In the genomic region with DNA sequence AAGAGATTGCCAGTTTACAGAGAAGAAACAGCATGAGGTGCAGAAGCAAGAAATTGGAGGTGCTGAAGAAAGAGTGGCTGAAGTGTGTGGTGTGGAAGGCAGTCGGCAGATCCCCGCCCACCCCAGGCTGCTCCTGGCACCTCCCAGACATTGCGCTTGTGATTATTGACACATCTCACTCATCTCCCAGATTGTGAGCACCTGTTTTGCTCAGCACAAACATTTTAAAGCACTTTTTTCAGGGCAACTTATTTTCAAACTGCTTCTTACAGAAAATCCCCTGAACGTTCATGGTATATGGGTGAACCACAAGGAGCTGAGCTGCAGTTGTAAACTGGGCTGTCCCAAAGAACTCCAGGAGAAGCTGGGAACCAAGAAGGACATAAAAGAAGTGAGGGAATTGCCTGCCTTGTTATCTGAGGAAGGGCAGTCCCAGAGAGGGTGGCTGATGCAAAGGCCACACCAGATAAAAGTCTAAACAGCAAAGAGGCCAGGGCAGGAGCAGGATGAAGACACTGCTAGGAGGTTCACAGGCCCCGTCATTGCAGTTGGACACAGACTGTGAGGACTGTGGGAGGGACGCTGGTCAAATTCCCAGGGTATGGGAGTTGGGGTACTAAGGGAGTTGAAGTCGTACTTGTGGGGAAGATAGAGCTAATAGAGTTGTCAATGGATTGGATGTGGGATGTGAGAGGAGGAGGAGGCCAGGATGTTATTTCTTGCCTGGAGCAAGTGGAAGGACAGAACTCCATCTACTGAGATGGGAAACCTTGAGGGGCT, we compare ENCODE assay signal across 14 cellular contexts.
DNase-seq lines count a peak whose midpoint lies in the region; ATAC-seq and TF ChIP-seq lines count a peak whose summit lies in the region.
"Had no signal": no experiment of that assay in that cellular context is flagged by ENCODE, and none has a peak within 500 bp of the region (broad histone marks: within the 10 kb centered on the region; RNA-seq: fewer than 3 reads in every experiment).

No MANE protein-coding gene starts in this region.

- H3K9me3 Mint-ChIP-seq in activated naive CD4-positive, alpha-beta T cell treated with anti-CD3 and anti-CD28 coated beads, Interleukin-2, amount 10 ng/mL, durations not matched to agents 7 days and 5 days, result no peaks in the 10 kb centered on the region
- H3K9me3 Mint-ChIP-seq in T-cell (no peaks in the 10 kb centered on the region), immature natural killer cell (no peaks in the 10 kb centered on the region), type B pancreatic cell (no peaks in the 10 kb centered on the region)

- peaks cover 56% of the 10 kb centered on the region for H3K36me3 Mint-ChIP-seq in activated naive CD4-positive, alpha-beta T cell treated with anti-CD3 and anti-CD28 coated beads, Interleukin-2, amount 10 ng/mL, durations not matched to agents 7 days and 5 days
- H3K36me3 Mint-ChIP-seq in T-cell (peaks cover 22% of the 10 kb centered on the region), immature natural killer cell (peaks cover 0 to 4% (median 0%) of the 10 kb centered on the region in 3 donors), type B pancreatic cell (peaks cover 7% of the 10 kb centered on the region)

- no peak overlapping the region for H3K4me3 Mint-ChIP-seq in activated naive CD4-positive, alpha-beta T cell treated with anti-CD3 and anti-CD28 coated beads, Interleukin-2, amount 10 ng/mL, durations not matched to agents 7 days and 5 days
- no peak overlapping the region for H3K4me3 Mint-ChIP-seq in T-cell
- peak overlapping the region in 4 of 5 donors; percentile 3 to 42 (median 36) for H3K4me3 Mint-ChIP-seq in immature natural killer cell
- H3K4me3 Mint-ChIP-seq in type B pancreatic cell, result no peak overlapping the region

- no peak for DNase-seq in activated naive CD4-positive, alpha-beta T cell treated with anti-CD3 and anti-CD28 coated beads, Interleukin-2, amount 10 ng/mL, durations not matched to agents 7 days and 5 days
- no peak for DNase-seq in activated naive CD4-positive, alpha-beta T cell treated with anti-CD3 and anti-CD28 coated beads, Interleukin-2, amount 50 U/mL, for 16 hours
- DNase-seq in T-cell (no peak), immature natural killer cell (no peak), type B pancreatic cell (ENCODE audit: extremely low spot score, unreplicated experiment) (peak; percentile 36), anterior cingulate cortex (lab: John Stamatoyannopoulos, UW) (no peak), C1 segment of cervical spinal cord (lab: John Stamatoyannopoulos, UW) (no peak)
- DNase-seq: colonic mucosa, DMS53, GDM1, NCI-H2081 treated with DMSO at 0.1 percent for 48 hours, NCI-H446, PC-3, SHP77 had no signal

- ATAC-seq in T-cell (replicated peaks in 1 of 4), result no peak
- ATAC-seq: PC-3 had no signal

- TF ChIP-seq CTCF in type B pancreatic cell (conservative IDR thresholded peaks at IDR 0.05), result no peak

- POLR2A ChIA-PET in T-cell (lab: Charles Lee), result no interaction called here

- peak overlapping the region; percentile 77 for H3K27ac Mint-ChIP-seq in activated naive CD4-positive, alpha-beta T cell treated with anti-CD3 and anti-CD28 coated beads, Interleukin-2, amount 10 ng/mL, durations not matched to agents 7 days and 5 days
- H3K27ac Mint-ChIP-seq in T-cell (peak overlapping the region; percentile 17 to 40), immature natural killer cell (peak overlapping the region; percentile 68 to 92 (median 83)), type B pancreatic cell (no peak overlapping the region)

- peaks cover 87% of the 10 kb centered on the region for H3K4me1 Mint-ChIP-seq in activated naive CD4-positive, alpha-beta T cell treated with anti-CD3 and anti-CD28 coated beads, Interleukin-2, amount 10 ng/mL, durations not matched to agents 7 days and 5 days
- H3K4me1 Mint-ChIP-seq in T-cell (peaks cover 92 to 97% (median 95%) of the 10 kb centered on the region in 3 donors), immature natural killer cell (peaks cover 100% of the 10 kb centered on the region in 2 donors), type B pancreatic cell (ENCODE audit: unreplicated experiment) (peaks cover 31% of the 10 kb centered on the region)

- CTCF ChIA-PET in activated naive CD4-positive, alpha-beta T cell treated with anti-CD3 and anti-CD28 coated beads, Interleukin-2, amount 10 ng/mL, durations not matched to agents 7 days and 5 days (lab: Charles Lee), result interaction anchor here (1.5 kb wide), 1 partner anchor 22 kb away, joined by 6 read pairs; no protein-coding TSS in a partner anchor
- CTCF ChIA-PET in T-cell (lab: Charles Lee), result no interaction called here

- H3K27me3 Mint-ChIP-seq in activated naive CD4-positive, alpha-beta T cell treated with anti-CD3 and anti-CD28 coated beads, Interleukin-2, amount 10 ng/mL, durations not matched to agents 7 days and 5 days, result no peaks in the 10 kb centered on the region
- H3K27me3 Mint-ChIP-seq in T-cell, result no peaks in the 10 kb centered on the region
- peaks cover 0 to 5% (median 2%) of the 10 kb centered on the region in 3 donors for H3K27me3 Mint-ChIP-seq in immature natural killer cell (ENCODE audit: low read depth in 3 of 3)
- no peaks in the 10 kb centered on the region for H3K27me3 Mint-ChIP-seq in type B pancreatic cell

Comparison
In these comparisons a context has a peak if more than half of its experiments do, and no peak if none do; other contexts are left out.
1. H3K4me3 Mint-ChIP-seq: peak in immature natural killer cell (4 of 5); none in activated naive CD4-positive, alpha-beta T cell treated with anti-CD3 and anti-CD28 coated beads, Interleukin-2, amount 10 ng/mL, durations not matched to agents 7 days and 5 days (single experiment), T-cell (0 of 3) and type B pancreatic cell (single experiment).